Comparison of ENCODE assay signal across 17 cellular contexts in the genomic region with DNA sequence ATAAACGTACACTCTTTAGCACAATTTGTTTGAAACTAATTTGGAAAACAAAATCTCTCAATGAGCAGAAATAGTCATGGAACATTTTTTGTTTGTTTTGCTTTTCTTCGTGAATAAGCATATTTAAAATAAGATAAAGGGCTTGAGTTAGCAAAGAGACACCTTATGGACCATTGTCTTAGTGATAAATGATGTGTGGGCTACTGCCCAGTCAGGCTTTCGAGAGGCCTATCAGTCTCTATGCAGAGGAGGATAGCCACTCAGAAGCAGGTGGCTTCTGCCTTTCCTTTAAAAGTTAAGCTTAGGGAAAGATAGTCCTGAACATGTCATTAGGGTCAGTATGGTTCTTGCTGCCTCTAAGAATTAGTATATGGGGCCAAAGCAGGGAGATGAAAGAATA. TPM values are rescaled to one million over a fixed set of nuclear protein-coding genes. Genes with fewer than 3 reads are reported as not detected.
DNase-seq lines count a peak whose midpoint lies in the region; ATAC-seq and TF ChIP-seq lines count a peak whose summit lies in the region.
"Had no signal": no experiment of that assay in that cellular context is flagged by ENCODE, and none has a peak within 500 bp of the region (broad histone marks: within the 10 kb centered on the region; RNA-seq: fewer than 3 reads in every experiment).

No MANE protein-coding gene starts in this region.

- no peak overlapping the region for H2AFZ ChIP-seq in mammary epithelial cell (ENCODE audit: low read depth, low read length)

- POLR2A ChIA-PET in activated naive CD8-positive, alpha-beta T cell treated with anti-CD3 and anti-CD28 coated beads, Interleukin-2, amount 10 ng/mL, durations not matched to agents 7 days and 5 days (lab: Charles Lee), result interaction anchor here (2.4 kb wide), 1 partner anchor 14 kb away, joined by 8 read pairs; no protein-coding TSS in a partner anchor

- dilution Hi-C loops in mammary epithelial cell (cut with HindIII; ENCODE audit: low sequenced_read_pairs), result no loop called here

- H3K36me3 Mint-ChIP-seq in activated naive CD8-positive, alpha-beta T cell, result no peaks in the 10 kb centered on the region
- no peaks in the 10 kb centered on the region for H3K36me3 Mint-ChIP-seq in activated naive CD8-positive, alpha-beta T cell treated with anti-CD3 and anti-CD28 coated beads for 36 hours
- H3K36me3 Mint-ChIP-seq in activated naive CD8-positive, alpha-beta T cell treated with anti-CD3 and anti-CD28 coated beads, Interleukin-2, amount 10 ng/mL, durations not matched to agents 7 days and 5 days, result no peaks in the 10 kb centered on the region
- H3K36me3 Mint-ChIP-seq in type B pancreatic cell, result no peaks in the 10 kb centered on the region

- H3K9me3 Mint-ChIP-seq in activated naive CD8-positive, alpha-beta T cell (ENCODE audit: low read depth), result no peaks in the 10 kb centered on the region
- no peaks in the 10 kb centered on the region for H3K9me3 Mint-ChIP-seq in activated naive CD8-positive, alpha-beta T cell treated with anti-CD3 and anti-CD28 coated beads for 36 hours
- no peaks in the 10 kb centered on the region for H3K9me3 Mint-ChIP-seq in activated naive CD8-positive, alpha-beta T cell treated with anti-CD3 and anti-CD28 coated beads, Interleukin-2, amount 10 ng/mL, durations not matched to agents 7 days and 5 days
- no peaks in the 10 kb centered on the region for H3K9me3 Mint-ChIP-seq in type B pancreatic cell
- H3K9me3 Mint-ChIP-seq: activated naive CD4-positive, alpha-beta T cell treated with anti-CD3 and anti-CD28 coated beads, Interleukin-2, amount 50 U/mL, for 72 hours had no signal

- H3K4me2 ChIP-seq in mammary epithelial cell (ENCODE audit: insufficient read depth, low read depth, low read length), result no peak overlapping the region

- H3K4me3 Mint-ChIP-seq in activated naive CD8-positive, alpha-beta T cell, result peak overlapping the region; percentile 91
- H3K4me3 Mint-ChIP-seq in activated naive CD8-positive, alpha-beta T cell treated with anti-CD3 and anti-CD28 coated beads for 36 hours, result no peak overlapping the region
- H3K4me3 Mint-ChIP-seq in activated naive CD8-positive, alpha-beta T cell treated with anti-CD3 and anti-CD28 coated beads, Interleukin-2, amount 10 ng/mL, durations not matched to agents 7 days and 5 days, result peak overlapping the region; percentile 91
- H3K4me3 Mint-ChIP-seq in type B pancreatic cell, result peak overlapping the region; percentile 98

- in situ Hi-C loops in mammary epithelial cell (cut with MboI; ENCODE audit: low sequenced_read_pairs in 2 of 2), result loop anchor here in 1 of 2 donors (5.0 kb wide), 1 partner anchor 105 kb away; no protein-coding TSS in a partner anchor

- DNase-seq in activated naive CD8-positive, alpha-beta T cell treated with anti-CD3 and anti-CD28 coated beads for 36 hours, result no peak
- no peak for DNase-seq in activated naive CD8-positive, alpha-beta T cell treated with anti-CD3 and anti-CD28 coated beads, Interleukin-2, amount 10 ng/mL, durations not matched to agents 7 days and 5 days
- DNase-seq in type B pancreatic cell (ENCODE audit: extremely low spot score, unreplicated experiment) (no peak), mammary epithelial cell (no peak)
- DNase-seq: cerebellar nuclear complex, lower lobe of right lung, NCI-H1417 treated with DMSO at 0.1 percent for 48 hours, NCI-H2227 treated with DMSO at 0.1 percent for 48 hours had no signal

- 78% methylated on average over 3 of the region's 3 CpGs for WGBS in mammary epithelial cell (ENCODE audit: low coverage, missing lambda C conversion rate)

- peaks cover 5% of the 10 kb centered on the region for H3K27me3 Mint-ChIP-seq in activated naive CD8-positive, alpha-beta T cell
- peaks cover 9% of the 10 kb centered on the region for H3K27me3 Mint-ChIP-seq in activated naive CD8-positive, alpha-beta T cell treated with anti-CD3 and anti-CD28 coated beads for 36 hours
- H3K27me3 Mint-ChIP-seq in activated naive CD8-positive, alpha-beta T cell treated with anti-CD3 and anti-CD28 coated beads, Interleukin-2, amount 10 ng/mL, durations not matched to agents 7 days and 5 days, result peaks cover 19% of the 10 kb centered on the region
- H3K27me3 Mint-ChIP-seq in type B pancreatic cell, result peaks cover 13% of the 10 kb centered on the region

- peaks cover 27% of the 10 kb centered on the region for H3K79me2 ChIP-seq in mammary epithelial cell (ENCODE audit: insufficient read depth, low read length)

- peaks cover 32% of the 10 kb centered on the region for H3K27me3 ChIP-seq in iPS-20b (ENCODE audit: insufficient read depth, low read length)
- no peaks in the 10 kb centered on the region for H3K27me3 ChIP-seq in mammary epithelial cell (ENCODE audit: insufficient read depth, low read length)
- H3K27me3 ChIP-seq: BLaER1 treated with 17β-estradiol and CSF1 and Interleukin-3, amounts not matched to agents 10 nM and 100 nM; dorsolateral prefrontal cortex; testis had no signal

- peaks cover 18% of the 10 kb centered on the region for H3K4me1 Mint-ChIP-seq in activated naive CD8-positive, alpha-beta T cell (ENCODE audit: low read depth)
- H3K4me1 Mint-ChIP-seq in activated naive CD8-positive, alpha-beta T cell treated with anti-CD3 and anti-CD28 coated beads for 36 hours, result peaks cover 10% of the 10 kb centered on the region
- peaks cover 11% of the 10 kb centered on the region for H3K4me1 Mint-ChIP-seq in activated naive CD8-positive, alpha-beta T cell treated with anti-CD3 and anti-CD28 coated beads, Interleukin-2, amount 10 ng/mL, durations not matched to agents 7 days and 5 days
- H3K4me1 Mint-ChIP-seq in type B pancreatic cell (ENCODE audit: unreplicated experiment), result peaks cover 14% of the 10 kb centered on the region

- H3K36me3 ChIP-seq in iPS-20b (ENCODE audit: insufficient read depth, low read depth, low read length) (no peaks in the 10 kb centered on the region), mammary epithelial cell (ENCODE audit: insufficient read depth, low read length) (no peaks in the 10 kb centered on the region)
- H3K36me3 ChIP-seq: BLaER1 treated with 17β-estradiol and CSF1 and Interleukin-3, amounts not matched to agents 10 nM and 100 nM; lower lobe of right lung; prostate gland had no signal

- no peak for ATAC-seq in activated naive CD8-positive, alpha-beta T cell treated with anti-CD3 and anti-CD28 coated beads, Interleukin-2, amount 10 ng/mL, durations not matched to agents 7 days and 5 days (ENCODE audit: low read depth)
- ATAC-seq in HG03159 (IDR thresholded peaks at IDR 0.05; ENCODE audit: unreplicated experiment) (no peak), HG02571 (IDR thresholded peaks at IDR 0.05; ENCODE audit: unreplicated experiment) (no peak)
- ATAC-seq: activated naive CD4-positive, alpha-beta T cell treated with anti-CD3 and anti-CD28 coated beads, Interleukin-2, amount 50 U/mL, for 72 hours; lower lobe of right lung had no signal

- H3K9me3 ChIP-seq in iPS-20b (ENCODE audit: insufficient read depth, low read depth, low read length), result no peaks in the 10 kb centered on the region
- no peaks in the 10 kb centered on the region for H3K9me3 ChIP-seq in mammary epithelial cell (replicated peaks; ENCODE audit: insufficient read depth, low read length)
- H3K9me3 ChIP-seq: lower lobe of right lung, prostate gland, testis had no signal

- peaks cover 4% of the 10 kb centered on the region; the same call in 1 of the 2 replicates for H3K4me1 ChIP-seq in iPS-20b (ENCODE audit: insufficient read depth, low read length)
- peaks cover 11% of the 10 kb centered on the region for H3K4me1 ChIP-seq in mammary epithelial cell (ENCODE audit: insufficient read depth, low read length)
- H3K4me1 ChIP-seq: prostate gland had no signal

- TF ChIP-seq CTCF in type B pancreatic cell (conservative IDR thresholded peaks at IDR 0.05) (no peak), mammary epithelial cell (conservative IDR thresholded peaks at IDR 0.05 in 1 of 2, IDR thresholded peaks at IDR 0.05 in 1 of 2; ENCODE audit: extremely low read depth in 1 of 2, insufficient read depth in 1 of 2, low read depth in 1 of 2, low read length in 2 of 2) (no peak)

- no TSS peak for BruUV-seq in mammary epithelial cell (replicated peaks; lab: Mats Ljungman, UMichigan)

- no peaks in the 10 kb centered on the region for H4K20me1 ChIP-seq in mammary epithelial cell (ENCODE audit: insufficient read depth, low read length)

- H3K27ac ChIP-seq in iPS-20b (ENCODE audit: low read length) (no peak overlapping the region), mammary epithelial cell (ENCODE audit: insufficient read depth, low read depth, low read length) (no peak overlapping the region)
- H3K27ac ChIP-seq: BLaER1 treated with 17β-estradiol and CSF1 and Interleukin-3, amounts not matched to agents 10 nM and 100 nM; dorsolateral prefrontal cortex; lower lobe of right lung; prostate gland; testis had no signal

- CTCF ChIA-PET in mammary epithelial cell (lab: Charles Lee; ENCODE audit: low non-redundant PET), result interaction anchor here (0.6 to 2.0 kb wide), 2 partner anchors 69 to 107 kb away, joined by 3 to 7 read pairs; no protein-coding TSS in a partner anchor

- H3K9ac ChIP-seq in iPS-20b (ENCODE audit: low read depth, low read length) (no peak overlapping the region), mammary epithelial cell (ENCODE audit: insufficient read depth, low read length) (no peak overlapping the region)

- no peak overlapping the region for H3K27ac Mint-ChIP-seq in activated naive CD8-positive, alpha-beta T cell
- H3K27ac Mint-ChIP-seq in activated naive CD8-positive, alpha-beta T cell treated with anti-CD3 and anti-CD28 coated beads for 36 hours, result no peak overlapping the region
- H3K27ac Mint-ChIP-seq in activated naive CD8-positive, alpha-beta T cell treated with anti-CD3 and anti-CD28 coated beads, Interleukin-2, amount 10 ng/mL, durations not matched to agents 7 days and 5 days, result no peak overlapping the region
- H3K27ac Mint-ChIP-seq in type B pancreatic cell, result no peak overlapping the region
- H3K27ac Mint-ChIP-seq: activated naive CD4-positive, alpha-beta T cell treated with anti-CD3 and anti-CD28 coated beads, Interleukin-2, amount 50 U/mL, for 72 hours had no signal

- H3K4me3 ChIP-seq in iPS-20b (ENCODE audit: low read length) (peak overlapping the region; percentile 82; the same call in 1 of the 2 replicates), mammary epithelial cell (replicated peaks in 1 of 3; ENCODE audit: insufficient read depth in 1 of 3, low read depth in 2 of 3, low read length in 3 of 3) (no peak overlapping the region)

- intact Hi-C loops in mammary epithelial cell (cut with micrococcal nuclease), result loop anchor here (5.0 kb wide), 1 partner anchor 50 kb away; no protein-coding TSS in a partner anchor

RNA-seq across cellular contexts. Expression of gene ARL15, which starts 2.1 kb away (rescaled TPM):
- total RNA-seq in activated naive CD8-positive, alpha-beta T cell treated with anti-CD3 and anti-CD28 coated beads for 36 hours, result 1 to 10 TPM; 4.1 to 5.5 TPM
- 10 to 100 TPM in 1 of 2 experiments, 1 to 10 TPM in 1; 9.8 to 12.2 TPM for total RNA-seq in activated naive CD8-positive, alpha-beta T cell treated with anti-CD3 and anti-CD28 coated beads, Interleukin-2, amount 10 ng/mL, durations not matched to agents 7 days and 5 days
- total RNA-seq in type B pancreatic cell (ENCODE audit: low replicate concordance) (15.8 and 16.9 TPM in 2 replicates), mammary epithelial cell (10 to 100 TPM; 31.5 to 40.0 TPM)
- 12.6 TPM for polyA plus RNA-seq in mammary epithelial cell
- polyA minus RNA-seq in mammary epithelial cell, result 30.9 TPM
